ENCODE assay signal across 30 cellular contexts in the genomic region with DNA sequence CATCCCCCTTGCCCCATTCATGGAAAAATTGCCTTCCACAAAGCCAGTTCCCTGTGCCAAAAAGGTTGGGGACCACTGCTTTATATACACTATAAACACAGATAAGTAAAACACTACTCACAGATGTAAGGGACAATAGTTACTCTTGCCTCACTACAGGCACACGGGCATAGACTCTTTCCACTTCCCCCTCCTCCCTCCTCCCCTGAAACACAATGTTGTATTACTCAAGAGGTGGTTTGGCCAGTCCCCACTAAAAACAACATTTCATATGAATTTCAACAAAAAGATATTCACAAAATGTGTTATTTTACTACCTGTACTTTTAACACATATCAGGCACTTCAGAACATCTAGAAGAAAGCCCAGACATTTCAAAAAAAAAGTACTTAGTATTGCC. TPM values are rescaled to one million over a fixed set of nuclear protein-coding genes. Genes with fewer than 3 reads are reported as not detected.
DNase-seq lines count a peak whose midpoint lies in the region; ATAC-seq and TF ChIP-seq lines count a peak whose summit lies in the region.
"Had no signal": no experiment of that assay in that cellular context is flagged by ENCODE, and none has a peak within 500 bp of the region (broad histone marks: within the 10 kb centered on the region; RNA-seq: fewer than 3 reads in every experiment).

No MANE protein-coding gene starts in this region.

- in situ Hi-C loops in GM23248 (cut with MboI), result no loop called here

- H3K4me3 Mint-ChIP-seq in immature natural killer cell, result no peak overlapping the region
- H3K4me3 Mint-ChIP-seq in CD8-positive, alpha-beta T cell, result no peak overlapping the region
- no peak overlapping the region for H3K4me3 Mint-ChIP-seq in naive thymus-derived CD4-positive, alpha-beta T cell
- H3K4me3 Mint-ChIP-seq: H9, T-cell had no signal

- no peaks in the 10 kb centered on the region for H3K9me3 Mint-ChIP-seq in immature natural killer cell
- peaks cover 3% of the 10 kb centered on the region for H3K9me3 Mint-ChIP-seq in CD8-positive, alpha-beta T cell
- H3K9me3 Mint-ChIP-seq in naive thymus-derived CD4-positive, alpha-beta T cell, result peaks cover 0 to 5% (median 2%) of the 10 kb centered on the region in 11 donors

- DNase-seq in GM23248 (peak; percentile 66), NOMO-1 treated with DMSO at 0.1 percent for 48 hours (lab: John Stamatoyannopoulos, UW; ENCODE audit: unreplicated experiment) (peak; percentile 75), cardiac fibroblast (ENCODE audit: low read depth in 2 of 2) (peak; percentile 77 to 87), sciatic nerve (ENCODE audit: low spot score) (no peak), NCI-H774 (lab: John Stamatoyannopoulos, UW) (no peak), immature natural killer cell (no peak)
- DNase-seq in CD8-positive, alpha-beta T cell, result no peak
- DNase-seq in naive thymus-derived CD4-positive, alpha-beta T cell, result no peak
- DNase-seq: activated CD4-positive, CD25-positive, alpha-beta regulatory T cell treated with anti-CD3 and anti-CD28 coated beads, Interleukin-2, amount 50 U/mL, for 72 hours; activated effector memory CD4-positive, alpha-beta T cell treated with anti-CD3 and anti-CD28 coated beads, Interleukin-2, amount 50 U/mL, for 16 hours; BE2C; cortex of kidney; DND-41; esophagus squamous epithelium; H9; left cardiac atrium; NCI-H1417; NCI-H2081 treated with DMSO at 0.1 percent for 48 hours; NCI-H345; NCI-H82; PC-3; stimulated activated CD4-positive, alpha-beta T cell treated with anti-CD3 and anti-CD28 coated beads, Interleukin-1b, Interleukin-23, amount 100 ng/mL, for 48 hours; T-cell; trophoblast cell had no signal

- H3K36me3 Mint-ChIP-seq in immature natural killer cell, result peaks cover 36 to 74% (median 66%) of the 10 kb centered on the region in 3 donors
- H3K36me3 Mint-ChIP-seq in CD8-positive, alpha-beta T cell, result peaks cover 75% of the 10 kb centered on the region
- H3K36me3 Mint-ChIP-seq in naive thymus-derived CD4-positive, alpha-beta T cell, result peaks cover 18 to 86% (median 69%) of the 10 kb centered on the region in 5 donors

- H2AFZ ChIP-seq in GM23248, result no peak overlapping the region

- H3K27me3 ChIP-seq in GM23248 (replicated peaks; ENCODE audit: insufficient read depth), result no peaks in the 10 kb centered on the region
- H3K27me3 ChIP-seq in CD8-positive, alpha-beta T cell (ENCODE audit: insufficient read depth, low read length), result no peaks in the 10 kb centered on the region
- H3K27me3 ChIP-seq in naive thymus-derived CD4-positive, alpha-beta T cell (ENCODE audit: control insufficient read depth in 2 of 2, insufficient read depth in 2 of 2, low read length in 2 of 2), result no peaks in the 10 kb centered on the region
- H3K27me3 ChIP-seq: BE2C, breast epithelium, esophagus squamous epithelium, neutrophil had no signal

- WGBS in GM23248 (ENCODE audit: low coverage in 1 of 2, low lambda C conversion rate in 2 of 2, missing lambda C conversion rate in 2 of 2), 2 experiments, result 3 to 5% methylated on average over 1 of the region's 1 CpG

- no peaks in the 10 kb centered on the region for H3K4me1 Mint-ChIP-seq in immature natural killer cell
- no peaks in the 10 kb centered on the region for H3K4me1 Mint-ChIP-seq in CD8-positive, alpha-beta T cell (ENCODE audit: low read depth)
- H3K4me1 Mint-ChIP-seq in naive thymus-derived CD4-positive, alpha-beta T cell, result peaks cover 0 to 2% (median 0%) of the 10 kb centered on the region in 7 donors
- H3K4me1 Mint-ChIP-seq: T-cell had no signal

- POLR2A ChIA-PET in CD8-positive, alpha-beta T cell (lab: Charles Lee), result no interaction called here
- POLR2A ChIA-PET in naive thymus-derived CD4-positive, alpha-beta T cell (lab: Charles Lee), result no interaction called here

- ATAC-seq in sciatic nerve, result peak; percentile 89
- ATAC-seq in CD8-positive, alpha-beta T cell, result no peak
- ATAC-seq in naive thymus-derived CD4-positive, alpha-beta T cell, result no peak
- ATAC-seq: GM12878, left cardiac atrium, PC-3, Right ventricle myocardium inferior, T-cell had no signal

- no peaks in the 10 kb centered on the region for H3K36me3 ChIP-seq in GM23248 (ENCODE audit: low read depth)
- no peaks in the 10 kb centered on the region for H3K36me3 ChIP-seq in CD8-positive, alpha-beta T cell (ENCODE audit: insufficient read depth, low read length)
- H3K36me3 ChIP-seq in naive thymus-derived CD4-positive, alpha-beta T cell (ENCODE audit: control insufficient read depth in 2 of 3, insufficient read depth in 3 of 3, low read length in 3 of 3), result peaks cover 0 to 40% (median 0%) of the 10 kb centered on the region in 3 experiments
- H3K36me3 ChIP-seq: BE2C, breast epithelium, neutrophil, prostate gland had no signal

- H3K4me1 ChIP-seq in GM23248 (ENCODE audit: insufficient read depth), result peaks cover 7% of the 10 kb centered on the region; the same call in 1 of the 2 replicates
- no peaks in the 10 kb centered on the region for H3K4me1 ChIP-seq in CD8-positive, alpha-beta T cell (ENCODE audit: insufficient read depth, low read length)
- H3K4me1 ChIP-seq in naive thymus-derived CD4-positive, alpha-beta T cell (ENCODE audit: control insufficient read depth in 2 of 2, insufficient read depth in 2 of 2, low read length in 2 of 2), result no peaks in the 10 kb centered on the region
- H3K4me1 ChIP-seq: BE2C, breast epithelium, esophagus squamous epithelium, prostate gland had no signal

- CTCF ChIA-PET in CD8-positive, alpha-beta T cell (lab: Charles Lee), result no interaction called here
- CTCF ChIA-PET in naive thymus-derived CD4-positive, alpha-beta T cell (lab: Charles Lee), result no interaction called here

- H3K4me2 ChIP-seq in GM23248 (ENCODE audit: unreplicated experiment), result no peak overlapping the region

- H4K20me1 ChIP-seq in GM23248 (ENCODE audit: insufficient read depth), result no peaks in the 10 kb centered on the region

- intact Hi-C loops in sciatic nerve (cut with DNase I), result no loop called here
- intact Hi-C loops in CD8-positive, alpha-beta T cell (cut with DNase I, micrococcal nuclease), result no loop called here
- intact Hi-C loops in naive thymus-derived CD4-positive, alpha-beta T cell (cut with micrococcal nuclease), result no loop called here

- H3K4me3 ChIP-seq in GM23248, result no peak overlapping the region
- no peak overlapping the region for H3K4me3 ChIP-seq in cardiac fibroblast (replicated peaks in 1 of 2; ENCODE audit: low read depth in 2 of 2, low read length in 2 of 2)
- no peak overlapping the region for H3K4me3 ChIP-seq in CD8-positive, alpha-beta T cell (ENCODE audit: low read depth, low read length)
- H3K4me3 ChIP-seq in naive thymus-derived CD4-positive, alpha-beta T cell (ENCODE audit: low read length), result no peak overlapping the region
- H3K4me3 ChIP-seq: breast epithelium, esophagus squamous epithelium, GM12878, prostate gland, skin epidermis had no signal

- no peaks in the 10 kb centered on the region for H3F3A ChIP-seq in GM23248 (ENCODE audit: insufficient read depth)

- no peak overlapping the region for H3K9ac ChIP-seq in GM23248

- no peaks in the 10 kb centered on the region for H3K9me2 ChIP-seq in GM23248 (ENCODE audit: insufficient read depth)

- H3K27ac ChIP-seq in GM23248, result no peak overlapping the region
- H3K27ac ChIP-seq in CD8-positive, alpha-beta T cell (ENCODE audit: low read depth, low read length), result no peak overlapping the region
- no peak overlapping the region for H3K27ac ChIP-seq in naive thymus-derived CD4-positive, alpha-beta T cell (ENCODE audit: low read depth, low read length)
- H3K27ac ChIP-seq: breast epithelium, esophagus squamous epithelium, neutrophil, prostate gland, skin epidermis had no signal

- H3K27me3 Mint-ChIP-seq in immature natural killer cell (ENCODE audit: low read depth in 3 of 3), result no peaks in the 10 kb centered on the region
- H3K27me3 Mint-ChIP-seq in CD8-positive, alpha-beta T cell (ENCODE audit: low read depth), result no peaks in the 10 kb centered on the region
- no peaks in the 10 kb centered on the region for H3K27me3 Mint-ChIP-seq in naive thymus-derived CD4-positive, alpha-beta T cell
- H3K27me3 Mint-ChIP-seq: T-cell had no signal

- H3K27ac Mint-ChIP-seq in immature natural killer cell, result peak overlapping the region in 1 of 6 donors; percentile 37
- H3K27ac Mint-ChIP-seq in CD8-positive, alpha-beta T cell, result no peak overlapping the region
- H3K27ac Mint-ChIP-seq in naive thymus-derived CD4-positive, alpha-beta T cell, result peak overlapping the region in 1 of 9 donors; percentile 5
- H3K27ac Mint-ChIP-seq: H9, T-cell had no signal

- H3K9me3 ChIP-seq in GM23248 (ENCODE audit: low read depth), result no peaks in the 10 kb centered on the region
- H3K9me3 ChIP-seq in CD8-positive, alpha-beta T cell (ENCODE audit: low read length), result no peaks in the 10 kb centered on the region
- H3K9me3 ChIP-seq in naive thymus-derived CD4-positive, alpha-beta T cell (ENCODE audit: control insufficient read depth in 2 of 3, low read length in 3 of 3), result no peaks in the 10 kb centered on the region
- H3K9me3 ChIP-seq: BE2C, breast epithelium, esophagus squamous epithelium, neutrophil, prostate gland had no signal

- no peak for TF ChIP-seq CTCF in cardiac fibroblast (IDR thresholded peaks at IDR 0.05; ENCODE audit: low read depth, low read length)
- no peak for TF ChIP-seq CTCF in CD8-positive, alpha-beta T cell (IDR thresholded peaks at IDR 0.05)

- no peaks in the 10 kb centered on the region for H3K79me2 ChIP-seq in GM23248 (ENCODE audit: insufficient read depth)

RNA-seq across cellular contexts. Expression of a gene that starts 45.1 kb away (rescaled TPM):
- 1.5 and 9.4 TPM in 2 replicates for total RNA-seq in GM23248 (2014; rRNA removed; shearing (Covaris generic))
- polyA plus RNA-seq in GM23248 (2016; fragmentation: Nextera tagmentation; extraction: Ambion mirVana), result 2.5 and 3.4 TPM in 2 replicates
- total RNA-seq in sciatic nerve, result 7.8 TPM
- polyA plus RNA-seq in immature natural killer cell, result 10 to 100 TPM in 2 of 3 donors, 1 to 10 TPM in 1; 8.6 to 32.3 (median 26.6) TPM
- total RNA-seq in CD8-positive, alpha-beta T cell, result 1 to 10 TPM; 8.8 to 9.7 TPM
- total RNA-seq in naive thymus-derived CD4-positive, alpha-beta T cell, result 100 to 1,000 TPM in 1 of 5 experiments, 10 to 100 TPM in 2, 1 to 10 TPM in 2; 8.4 to 125 (median 11.0) TPM
- polyA plus RNA-seq in naive thymus-derived CD4-positive, alpha-beta T cell, result 10 to 100 TPM; 13.7 to 15.6 TPM

Comparison
In these comparisons a context has a peak if more than half of its experiments do, and no peak if none do; other contexts are left out.
1. DNase-seq: peak in GM23248 (single experiment), NOMO-1 treated with DMSO at 0.1 percent for 48 hours (single experiment) and cardiac fibroblast (2 of 2); none in sciatic nerve (single experiment), NCI-H774 (single experiment), immature natural killer cell (0 of 3), CD8-positive, alpha-beta T cell (0 of 7) and naive thymus-derived CD4-positive, alpha-beta T cell (0 of 9).